21 cellular contexts compared by ENCODE assay signal in the genomic region with DNA sequence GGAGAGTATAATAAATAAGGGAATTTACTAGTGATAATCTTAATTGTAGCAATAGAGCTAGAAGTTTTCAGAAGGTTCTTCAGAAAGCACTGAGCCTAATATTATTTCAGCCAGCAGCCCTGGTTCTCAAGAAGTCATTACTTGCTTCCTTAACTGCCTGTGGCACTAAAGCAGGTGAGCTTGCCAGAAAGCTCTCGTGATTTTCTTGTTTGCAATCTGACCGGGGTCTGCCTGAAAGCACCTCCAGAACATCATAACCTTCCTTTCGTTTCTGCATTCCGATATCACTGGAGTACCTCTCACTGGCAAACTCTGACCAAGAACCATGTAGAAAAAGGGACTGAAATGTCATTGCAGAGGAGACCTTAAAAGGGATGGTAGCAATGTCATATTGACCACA.
"Had no signal": no experiment of that assay in that cellular context is flagged by ENCODE, and none has a peak within 500 bp of the region (broad histone marks: within the 10 kb centered on the region; RNA-seq: fewer than 3 reads in every experiment).

No MANE protein-coding gene starts in this region.

- DNase-seq: activated B cell treated with CpG ODN at 0.5 μM for 24 hours; activated CD4-positive, alpha-beta T cell treated with anti-CD3 and anti-CD28 coated beads for 1 hour; activated CD4-positive, alpha-beta T cell treated with anti-CD3 and anti-CD28 coated beads, Interleukin-2, amount 10 ng/mL, durations not matched to agents 24 days and 14 days; activated CD4-positive, alpha-beta T cell treated with anti-CD3 and anti-CD28 coated beads, Interleukin-2, amount 50 U/mL, for 48 hours; activated CD8-positive, alpha-beta memory T cell treated with anti-CD3 and anti-CD28 coated beads, Interleukin-2, amount 10 ng/mL, durations not matched to agents 7 days and 5 days; activated effector memory CD4-positive, alpha-beta T cell treated with anti-CD3 and anti-CD28 coated beads, Interleukin-2, amount 50 U/mL, for 16 hours; activated naive CD4-positive, alpha-beta T cell treated with anti-CD3 and anti-CD28 coated beads for 36 hours; activated T-cell treated with anti-CD3 and anti-CD28 coated beads, Interleukin-2, amount 50 U/mL, for 4 hours; amygdala; KG1; NCI-H1048; NCI-H146; NCI-H187 treated with DMSO at 0.1 percent for 48 hours; NCI-H2081 treated with DMSO at 0.1 percent for 48 hours; NCI-H446; NCI-H524; Peyer's patch; Right ventricle myocardium superior had no signal

- H3K27me3 ChIP-seq: Peyer's patch, SJSA1 had no signal

- H3K9me3 ChIP-seq: Peyer's patch, SJSA1 had no signal

- H3K4me1 ChIP-seq: Peyer's patch, SJSA1 had no signal

- H3K36me3 ChIP-seq: Peyer's patch, SJSA1 had no signal

- H3K4me3 ChIP-seq: Peyer's patch, SJSA1 had no signal

- ATAC-seq: activated CD8-positive, alpha-beta memory T cell treated with anti-CD3 and anti-CD28 coated beads, Interleukin-2, amount 10 ng/mL, durations not matched to agents 7 days and 5 days; activated T-cell treated with anti-CD3 and anti-CD28 coated beads, Interleukin-2, amount 50 U/mL, for 4 hours; SK-N-SH treated with all-trans-retinoic acid at 6 μM for 48 hours had no signal

- H3K27ac ChIP-seq: Peyer's patch, RWPE1, SJSA1 had no signal
